Comparison of ENCODE assay signal across 9 cellular contexts in genomic region chr9:136927343-136928261, GRCh38.
DNase-seq lines count a peak whose midpoint lies in the region; TF ChIP-seq lines count a peak whose summit lies in the region.
"Had no signal": no experiment of that assay in that cellular context is flagged by ENCODE, and none has a peak within 500 bp of the region (broad histone marks: within the 10 kb centered on the region; RNA-seq: fewer than 3 reads in every experiment).

No MANE protein-coding gene starts in this region.

- peaks cover 5 to 48% of the 10 kb centered on the region in 2 experiments; a peak in 2 of 3 replicates for H3K36me3 ChIP-seq in HEK293 (ENCODE audit: control insufficient read depth in 2 of 2, insufficient read depth in 1 of 2, low read length in 2 of 2)
- H3K36me3 ChIP-seq: uterus had no signal

- CTCF ChIA-PET in HEK293 (lab: Yijun Ruan, JAX) = interaction anchor here (1.4 to 1.5 kb wide), 2 partner anchors 101 to 102 kb away, joined by 3 read pairs; no protein-coding TSS in a partner anchor

- DNase-seq in amniotic epithelial cell (ENCODE audit: low read depth) = peak; percentile 77
- peak; percentile 65 for DNase-seq in iris pigment epithelial cell (ENCODE audit: low read depth)
- no peak for DNase-seq in kidney tubule cell (ENCODE audit: low spot score)
- no peak for DNase-seq in NCI-H146 treated with DMSO at 0.1 percent for 48 hours (lab: John Stamatoyannopoulos, UW; ENCODE audit: unreplicated experiment)
- DNase-seq: kidney, NCI-H187 treated with DMSO at 0.1 percent for 48 hours, uterus had no signal

- no peak overlapping the region for H3K27ac ChIP-seq in HEK293 (ENCODE audit: extremely low read depth, low read depth, low read length)

- no peak overlapping the region for H3K4me3 ChIP-seq in HEK293 (ENCODE audit: low read depth, low read length)
- H3K4me3 ChIP-seq: HAP-1, uterus had no signal

- POLR2A ChIA-PET in HEK293 (lab: Yijun Ruan, JAX) = interaction anchor here (1.2 kb wide), 1 partner anchor 10 kb away, joined by 4 read pairs; no protein-coding TSS in a partner anchor

- no peaks in the 10 kb centered on the region for H3K4me1 ChIP-seq in HEK293 (ENCODE audit: control insufficient read depth, insufficient read depth, low read length)
- H3K4me1 ChIP-seq: HAP-1, uterus had no signal

- no peaks in the 10 kb centered on the region for H3K9me3 ChIP-seq in HEK293 (ENCODE audit: control insufficient read depth, insufficient read depth, low read depth, low read length)
- H3K9me3 ChIP-seq: uterus had no signal

- no peak for TF ChIP-seq CTCF in HEK293 (tag by site-specific recombination; IDR thresholded peaks at IDR 0.05)

TF ChIP-seq in HEK293, 187 proteins besides CTCF, POLR2A, EP300 and RAD21:
- TF ChIP-seq ZNF23 (tag by site-specific recombination; IDR thresholded peaks at IDR 0.05; ENCODE audit: borderline replicate concordance) (no peak), PRDM4 (tag by site-specific recombination; IDR thresholded peaks at IDR 0.05) (peak; percentile 92), ZNF600 (tag by site-specific recombination; IDR thresholded peaks at IDR 0.05) (0 out of 2 replicates have a peak, but pooled peaks have one; percentile 34), ZFP3 (tag by site-specific recombination; IDR thresholded peaks at IDR 0.05; ENCODE audit: low read depth) (no peak)
TF ChIP-seq in HEK293: peak in this region for 2.

Comparison
In these comparisons a context has a peak if more than half of its experiments do, and no peak if none do; other contexts are left out.
1. DNase-seq: peak in amniotic epithelial cell (single experiment) and iris pigment epithelial cell (single experiment); none in kidney tubule cell (single experiment) and NCI-H146 treated with DMSO at 0.1 percent for 48 hours (single experiment).